In genomic region chr3:138946554-138947302, GRCh38 we compare ENCODE assay signal across 9 cellular contexts. TPM values are rescaled to one million over a fixed set of nuclear protein-coding genes. Genes with fewer than 3 reads are reported as not detected.
DNase-seq lines count a peak whose midpoint lies in the region; ATAC-seq and TF ChIP-seq lines count a peak whose summit lies in the region.
"Had no signal": no experiment of that assay in that cellular context is flagged by ENCODE, and none has a peak within 500 bp of the region (broad histone marks: within the 10 kb centered on the region; RNA-seq: fewer than 3 reads in every experiment).

Gene FOXL2 (minus strand): TSS chr3:138947137. CDS start chr3:138946722, 415 bp downstream.
Gene FOXL2NB (plus strand): TSS chr3:138947217. CDS start chr3:138947365, 148 bp downstream.

- H3K27ac ChIP-seq in iPS-18a (ENCODE audit: low read length) (no peak within 1 kb of the TSS), spleen (no peak within 1 kb of the TSS), Karpas-422 (ENCODE audit: low read length) (no peak within 1 kb of the TSS)

- WGBS in spleen, 5 donors = 1 to 2% (median 1%) methylated on average over 36 to 74 of the region's 74 CpGs; no CpG with 5 or more reads in 1 of the 5 donors

- no peak within 1 kb of the TSS for H2AFZ ChIP-seq in Karpas-422 (ENCODE audit: low read length)

- H3K9ac ChIP-seq in iPS-18a (ENCODE audit: low read length) (peak within 1 kb of the TSS; percentile 18), Karpas-422 (ENCODE audit: low read length) (no peak within 1 kb of the TSS)

- no peak within 1 kb of the TSS for H3K4me2 ChIP-seq in Karpas-422 (ENCODE audit: low read depth, low read length, poor library complexity, severe bottlenecking)

- H3K4me1 ChIP-seq in iPS-18a (ENCODE audit: control insufficient read depth, low read depth, low read length) = peaks cover 40% of the 10 kb centered on the region
- peaks cover 31 to 68% (median 50%) of the 10 kb centered on the region in 6 donors for H3K4me1 ChIP-seq in spleen
- H3K4me1 ChIP-seq in Karpas-422 (ENCODE audit: low read length) = no peaks in the 10 kb centered on the region

- peak; percentile 28 to 54 for ATAC-seq in activated naive CD4-positive, alpha-beta T cell treated with anti-CD3 and anti-CD28 coated beads, Interleukin-2, amount 50 U/mL, for 72 hours
- no peak for ATAC-seq in GM18520 (IDR thresholded peaks at IDR 0.05; ENCODE audit: unreplicated experiment)

- TF ChIP-seq POLR2A in spleen (IDR thresholded peaks at IDR 0.05) = no peak

- intact Hi-C loops in spleen (cut with DNase I; ENCODE audit: low total_unique reads) = no loop called here

- in situ Hi-C loops in GM13976 (cut with MboI; ENCODE audit: low sequenced_read_pairs, unreplicated experiment) = no loop called here

- peak within 1 kb of the TSS; percentile 44 for H3K4me3 ChIP-seq in HFF-Myc (replicated peaks; ENCODE audit: low read depth, low read length)
- peak within 1 kb of the TSS; percentile 55 for H3K4me3 ChIP-seq in iPS-18a (ENCODE audit: low read length)
- peak within 1 kb of the TSS; percentile 27 to 68 (median 39) for H3K4me3 ChIP-seq in spleen
- no peak within 1 kb of the TSS for H3K4me3 ChIP-seq in Karpas-422 (ENCODE audit: low read length)

- H3K36me3 ChIP-seq in iPS-18a (ENCODE audit: control insufficient read depth, low read depth, low read length) = no peaks in the 10 kb centered on the region
- H3K36me3 ChIP-seq in spleen = no peaks in the 10 kb centered on the region
- no peaks in the 10 kb centered on the region for H3K36me3 ChIP-seq in Karpas-422 (ENCODE audit: insufficient read depth, low read length)

- no peaks in the 10 kb centered on the region for H3K9me3 ChIP-seq in iPS-18a (ENCODE audit: control insufficient read depth, low read depth, low read length)
- no peaks in the 10 kb centered on the region for H3K9me3 ChIP-seq in spleen
- H3K9me3 ChIP-seq in Karpas-422 (ENCODE audit: low read length) = no peaks in the 10 kb centered on the region

- TF ChIP-seq CTCF in AG09319 (IDR thresholded peaks at IDR 0.05; ENCODE audit: low read depth, low read length) = no peak
- no peak for TF ChIP-seq CTCF in HFF-Myc (IDR thresholded peaks at IDR 0.05; ENCODE audit: low read depth, low read length, missing control alignments)
- no peak for TF ChIP-seq CTCF in spleen (IDR thresholded peaks at IDR 0.05 in 8 of 11, conservative IDR thresholded peaks at IDR 0.05 in 3 of 11)
- no peak for TF ChIP-seq CTCF in GM13976 (IDR thresholded peaks at IDR 0.05; ENCODE audit: borderline replicate concordance, control extremely low read depth, extremely low read depth, insufficient read depth, missing control alignments)

- DNase-seq in AG09319 (ENCODE audit: extremely low read depth, low read depth) (peak; percentile 42), HFF-Myc (ENCODE audit: extremely low read depth, low read depth) (no peak), spleen (peak; percentile 81), GM13976 (ENCODE audit: low spot score) (no peak), Karpas-422 (no peak)
- peak; percentile 32 to 54 for DNase-seq in activated naive CD4-positive, alpha-beta T cell treated with anti-CD3 and anti-CD28 coated beads, Interleukin-2, amount 50 U/mL, for 72 hours (ENCODE audit: low spot score in 2 of 2)

- H3K27ac Mint-ChIP-seq in activated naive CD4-positive, alpha-beta T cell treated with anti-CD3 and anti-CD28 coated beads, Interleukin-2, amount 50 U/mL, for 72 hours = no peak within 1 kb of the TSS

- no peaks in the 10 kb centered on the region for H4K20me1 ChIP-seq in Karpas-422 (ENCODE audit: insufficient read depth, low read depth, low read length)

- H3K36me3 Mint-ChIP-seq in activated naive CD4-positive, alpha-beta T cell treated with anti-CD3 and anti-CD28 coated beads, Interleukin-2, amount 50 U/mL, for 72 hours = peaks cover 6 to 11% of the 10 kb centered on the region in 2 donors

- no peaks in the 10 kb centered on the region for H3K79me2 ChIP-seq in Karpas-422 (ENCODE audit: low read length)

- H3K9me2 ChIP-seq in Karpas-422 (replicated peaks; ENCODE audit: insufficient read depth, low read length) = no peaks in the 10 kb centered on the region

- no peaks in the 10 kb centered on the region for H3K9me3 Mint-ChIP-seq in activated naive CD4-positive, alpha-beta T cell treated with anti-CD3 and anti-CD28 coated beads, Interleukin-2, amount 50 U/mL, for 72 hours

- H3K27me3 ChIP-seq in iPS-18a (ENCODE audit: control insufficient read depth, insufficient read depth, low read length) (peaks cover 100% of the 10 kb centered on the region), spleen (replicated peaks in 1 of 7) (peaks cover 21 to 100% (median 99%) of the 10 kb centered on the region in 7 donors), Karpas-422 (ENCODE audit: low read length) (no peaks in the 10 kb centered on the region)

RNA-seq across cellular contexts. Expression of gene FOXL2, which starts in this region (rescaled TPM):
- not detected for total RNA-seq in activated naive CD4-positive, alpha-beta T cell treated with anti-CD3 and anti-CD28 coated beads, Interleukin-2, amount 50 U/mL, for 72 hours
- not detected for total RNA-seq in spleen
- not detected for polyA plus RNA-seq in spleen
- total RNA-seq in Karpas-422 (2014; rRNA removed; shearing (Covaris generic); ENCODE audit: low replicate concordance) = not detected in 2 replicates
- total RNA-seq: mononuclear cell had no signal

RNA-seq across cellular contexts. Expression of gene FOXL2NB, which starts in this region (rescaled TPM):
- total RNA-seq in activated naive CD4-positive, alpha-beta T cell treated with anti-CD3 and anti-CD28 coated beads, Interleukin-2, amount 50 U/mL, for 72 hours = not detected
- not detected for total RNA-seq in spleen
- polyA plus RNA-seq in spleen = under 1 TPM in 1 of 3 donors, not detected in 2; 0.04 TPM
- total RNA-seq in Karpas-422 (2014; rRNA removed; shearing (Covaris generic); ENCODE audit: low replicate concordance) = not detected in 2 replicates

Comparison
In these comparisons a context has a peak if more than half of its experiments do, and no peak if none do; other contexts are left out.
1. Peak in DNase-seq and ATAC-seq in activated naive CD4-positive, alpha-beta T cell treated with anti-CD3 and anti-CD28 coated beads, Interleukin-2, amount 50 U/mL, for 72 hours; RNA of the genes that start here not detected or under 1 TPM.
2. Peak in DNase-seq and H3K4me3 ChIP-seq in spleen; RNA of the genes that start here not detected or under 1 TPM.